Comparison of ENCODE assay signal across 17 cellular contexts in the genomic region with DNA sequence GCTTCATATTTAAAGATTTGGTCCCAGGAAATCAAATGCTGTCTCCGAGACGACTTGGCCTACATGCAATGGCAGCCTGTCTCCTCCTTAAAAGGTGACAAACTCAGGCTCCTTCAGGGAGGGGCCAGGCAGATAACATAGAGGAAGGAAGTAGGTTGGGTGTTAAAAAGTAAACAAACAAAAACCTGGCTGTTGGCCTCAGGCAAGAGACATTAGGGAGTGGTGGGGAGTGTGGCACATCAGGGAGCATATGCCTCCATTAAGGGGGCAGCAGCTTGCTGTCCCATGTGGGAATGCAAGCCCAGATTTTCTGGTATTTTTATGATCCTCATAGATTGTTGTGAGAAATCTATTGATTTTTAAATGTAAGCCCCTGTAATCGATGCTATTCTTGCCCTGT. TPM values are rescaled to one million over a fixed set of nuclear protein-coding genes. Genes with fewer than 3 reads are reported as not detected.
DNase-seq lines count a peak whose midpoint lies in the region; ATAC-seq, FAIRE-seq and TF ChIP-seq lines count a peak whose summit lies in the region.
"Had no signal": no experiment of that assay in that cellular context is flagged by ENCODE, and none has a peak within 500 bp of the region (broad histone marks: within the 10 kb centered on the region; RNA-seq: fewer than 3 reads in every experiment).

No MANE protein-coding gene starts in this region.

- no peaks in the 10 kb centered on the region for H3K9me3 ChIP-seq in GM23248 (ENCODE audit: low read depth)
- no peaks in the 10 kb centered on the region for H3K9me3 ChIP-seq in K562 (replicated peaks; ENCODE audit: control insufficient read depth, insufficient read depth, low read depth, low read length)
- no peaks in the 10 kb centered on the region for H3K9me3 ChIP-seq in mesenchymal stem cell (ENCODE audit: control insufficient read depth, low read length)
- H3K9me3 ChIP-seq in psoas muscle: no peaks in the 10 kb centered on the region
- H3K9me3 ChIP-seq in heart left ventricle: no peaks in the 10 kb centered on the region
- H3K9me3 ChIP-seq in right atrium auricular region: no peaks in the 10 kb centered on the region

- peak; percentile 59 for ATAC-seq in K562
- peak in 1 of 4 donors; percentile 34 for ATAC-seq in psoas muscle
- ATAC-seq in activated CD4-positive, alpha-beta T cell treated with anti-CD3 and anti-CD28 coated beads for 36 hours: no peak
- ATAC-seq in heart left ventricle: no peak
- ATAC-seq: CD8-positive, alpha-beta T cell; GM23338 had no signal

- H2AK5ac ChIP-seq in mesenchymal stem cell (ENCODE audit: low read length, severe bottlenecking): no peak overlapping the region

- H4K91ac ChIP-seq in mesenchymal stem cell (ENCODE audit: low read length): no peak overlapping the region

- H3K4ac ChIP-seq in mesenchymal stem cell (ENCODE audit: low read depth in 1 of 2, low read length in 2 of 2): no peak overlapping the region

- TF ChIP-seq CTCF in K562 (IDR thresholded peaks at IDR 0.05 in 2 of 3, conservative IDR thresholded peaks at IDR 0.05 in 1 of 3; ENCODE audit: insufficient read depth in 2 of 3, low read depth in 1 of 3, low read length in 3 of 3) (no peak), psoas muscle (IDR thresholded peaks at IDR 0.05) (no peak), heart left ventricle (IDR thresholded peaks at IDR 0.05) (no peak), right atrium auricular region (IDR thresholded peaks at IDR 0.05) (no peak)

- H3K4me3 Mint-ChIP-seq in activated CD4-positive, alpha-beta T cell treated with anti-CD3 and anti-CD28 coated beads for 36 hours: no peak overlapping the region
- H3K4me3 Mint-ChIP-seq: CD8-positive, alpha-beta T cell; GM23338 had no signal

- no peaks in the 10 kb centered on the region for H3K36me3 Mint-ChIP-seq in activated CD4-positive, alpha-beta T cell treated with anti-CD3 and anti-CD28 coated beads for 36 hours (ENCODE audit: low read depth)
- H3K36me3 Mint-ChIP-seq: CD8-positive, alpha-beta T cell had no signal

- H3K9ac ChIP-seq in GM23248 (no peak overlapping the region), K562 (ENCODE audit: insufficient read depth in 1 of 2, low read depth in 2 of 2, low read length in 2 of 2) (no peak overlapping the region), mesenchymal stem cell (ENCODE audit: low read length) (peak overlapping the region; percentile 50)

- H2BK120ac ChIP-seq in mesenchymal stem cell (ENCODE audit: low read depth, low read length): no peak overlapping the region

- no peak overlapping the region for H3K14ac ChIP-seq in mesenchymal stem cell (ENCODE audit: low read length in 2 of 2)

- no peak overlapping the region for H3K27ac Mint-ChIP-seq in activated CD4-positive, alpha-beta T cell treated with anti-CD3 and anti-CD28 coated beads for 36 hours
- H3K27ac Mint-ChIP-seq: CD8-positive, alpha-beta T cell; GM23338 had no signal

- H2BK5ac ChIP-seq in mesenchymal stem cell (ENCODE audit: low read depth, low read length, poor library complexity, severe bottlenecking): no peak overlapping the region

- H3K27me3 Mint-ChIP-seq in activated CD4-positive, alpha-beta T cell treated with anti-CD3 and anti-CD28 coated beads for 36 hours: no peaks in the 10 kb centered on the region

- 56 to 59% methylated on average over 3 of the region's 3 CpGs for WGBS in GM23248 (ENCODE audit: low coverage in 1 of 2, low lambda C conversion rate in 2 of 2, missing lambda C conversion rate in 2 of 2), 2 experiments
- 75% methylated on average over 3 of the region's 3 CpGs for WGBS in K562 (ENCODE audit: insufficient coverage, low coverage, missing lambda C conversion rate)
- 90% methylated on average over 3 of the region's 3 CpGs for WGBS in mesenchymal stem cell
- WGBS in psoas muscle, 3 donors: 45 to 49% (median 48%) methylated on average over 3 of the region's 3 CpGs
- WGBS in heart left ventricle, 4 donors: 63 to 85% (median 78%) methylated on average over 3 of the region's 3 CpGs

- H3K4me2 ChIP-seq in GM23248 (ENCODE audit: unreplicated experiment) (no peak overlapping the region), K562 (ENCODE audit: insufficient read depth, low read length) (no peak overlapping the region), mesenchymal stem cell (ENCODE audit: low read length, poor library complexity, severe bottlenecking) (no peak overlapping the region)
- H3K4me2 ChIP-seq: GM23338 had no signal

- in situ Hi-C loops in GM23248 (cut with MboI) (no loop called here), K562 (cut with MboI) (no loop called here)

- H4K20me1 ChIP-seq in GM23248 (ENCODE audit: insufficient read depth) (no peaks in the 10 kb centered on the region), K562 (replicated peaks; ENCODE audit: control insufficient read depth, insufficient read depth, low read length) (no peaks in the 10 kb centered on the region)

- no peak overlapping the region for H2BK15ac ChIP-seq in mesenchymal stem cell (ENCODE audit: low read depth, poor library complexity, severe bottlenecking)

- no peaks in the 10 kb centered on the region for H3K36me3 ChIP-seq in GM23248 (ENCODE audit: low read depth)
- H3K36me3 ChIP-seq in K562 (ENCODE audit: control insufficient read depth, insufficient read depth, low read length): no peaks in the 10 kb centered on the region
- no peaks in the 10 kb centered on the region for H3K36me3 ChIP-seq in mesenchymal stem cell (ENCODE audit: control insufficient read depth in 1 of 2, insufficient read depth in 2 of 2, low read depth in 1 of 2, low read length in 2 of 2)
- H3K36me3 ChIP-seq in psoas muscle (ENCODE audit: insufficient read depth in 1 of 2, low read depth in 1 of 2): peaks cover 0 to 3% of the 10 kb centered on the region in 2 donors
- H3K36me3 ChIP-seq in heart left ventricle: no peaks in the 10 kb centered on the region
- H3K36me3 ChIP-seq in right atrium auricular region: no peaks in the 10 kb centered on the region

- H3K27me3 ChIP-seq in GM23248 (replicated peaks; ENCODE audit: insufficient read depth) (no peaks in the 10 kb centered on the region), K562 (ENCODE audit: control insufficient read depth in 2 of 2, insufficient read depth in 2 of 2, low read length in 2 of 2) (no peaks in the 10 kb centered on the region), mesenchymal stem cell (ENCODE audit: control insufficient read depth in 1 of 2, insufficient read depth in 1 of 2, low read length in 2 of 2) (no peaks in the 10 kb centered on the region), psoas muscle (ENCODE audit: insufficient read depth in 3 of 3, low read length in 2 of 3) (no peaks in the 10 kb centered on the region), heart left ventricle (no peaks in the 10 kb centered on the region), right atrium auricular region (no peaks in the 10 kb centered on the region)

- no peak for TF ChIP-seq POLR2A in K562 (conservative IDR thresholded peaks at IDR 0.05)
- TF ChIP-seq POLR2A in heart left ventricle (IDR thresholded peaks at IDR 0.05): no peak

- H3K9me3 Mint-ChIP-seq in activated CD4-positive, alpha-beta T cell treated with anti-CD3 and anti-CD28 coated beads for 36 hours (ENCODE audit: low read depth): no peaks in the 10 kb centered on the region
- H3K9me3 Mint-ChIP-seq: CD8-positive, alpha-beta T cell; GM23338 had no signal

- H3K27ac ChIP-seq in GM23248 (peak overlapping the region; percentile 47; the same call in 1 of the 2 replicates), K562 (ENCODE audit: extremely low read depth, low read depth, low read length) (no peak overlapping the region), mesenchymal stem cell (ENCODE audit: low read length, poor library complexity, severe bottlenecking) (no peak overlapping the region), psoas muscle (peak overlapping the region; percentile 59), heart left ventricle (peak overlapping the region in 2 of 12 donors; percentile 36 to 52), right atrium auricular region (no peak overlapping the region)

- H3F3A ChIP-seq in GM23248 (ENCODE audit: insufficient read depth): no peaks in the 10 kb centered on the region

- CTCF ChIA-PET in K562 (lab: Yijun Ruan, JAX; ENCODE audit: low intra/inter-chr PET ratio): no interaction called here
- CTCF ChIA-PET in activated CD4-positive, alpha-beta T cell treated with anti-CD3 and anti-CD28 coated beads for 36 hours (lab: Charles Lee): interaction anchor here (0.7 to 1.4 kb wide), 3 partner anchors 13 to 819 kb away, joined by 3 to 4 read pairs (median 4); a partner anchor contains a TSS

- BruUV-seq in K562 (replicated peaks; lab: Mats Ljungman, UMichigan): no TSS peak

- no peak for DNase-seq in GM23248
- DNase-seq in K562 (ENCODE audit: extremely low read depth in 1 of 4, low spot score in 3 of 4): no peak
- no peak for DNase-seq in mesenchymal stem cell
- DNase-seq in psoas muscle: no peak
- DNase-seq in activated CD4-positive, alpha-beta T cell treated with anti-CD3 and anti-CD28 coated beads for 36 hours: no peak
- DNase-seq in heart left ventricle: no peak
- no peak for DNase-seq in activated CD4-positive, alpha-beta T cell treated with anti-CD3 and anti-CD28 coated beads, Interleukin-2, amount 50 U/mL, for 4 hours
- no peak for DNase-seq in right atrium auricular region (ENCODE audit: low spot score)
- DNase-seq: CD8-positive, alpha-beta T cell; DND-41; GDM1; NCI-H2081; NCI-H510A treated with DMSO at 0.1 percent for 48 hours; RPMI8226 had no signal

- TF ChIP-seq EP300 in K562 (IDR thresholded peaks at IDR 0.05; ENCODE audit: low read length): no peak

- H3K9me2 ChIP-seq in GM23248 (ENCODE audit: insufficient read depth): no peaks in the 10 kb centered on the region

- FAIRE-seq in K562 (lab: Jason Lieb, UNC): no peak
- FAIRE-seq: GM12892, GM19239 had no signal

- peak overlapping the region; percentile 87 for H2AFZ ChIP-seq in GM23248
- no peak overlapping the region for H2AFZ ChIP-seq in K562 (ENCODE audit: low read depth, low read length)
- no peak overlapping the region for H2AFZ ChIP-seq in mesenchymal stem cell (ENCODE audit: low read depth, low read length)

- intact Hi-C loops in K562 (cut with micrococcal nuclease): no loop called here
- intact Hi-C loops in psoas muscle (cut with DNase I): no loop called here
- intact Hi-C loops in activated CD4-positive, alpha-beta T cell treated with anti-CD3 and anti-CD28 coated beads for 36 hours (cut with DNase I, micrococcal nuclease): no loop called here
- intact Hi-C loops in heart left ventricle (cut with DNase I): no loop called here

- H3K79me2 ChIP-seq in GM23248 (ENCODE audit: insufficient read depth) (no peaks in the 10 kb centered on the region), K562 (ENCODE audit: control insufficient read depth, insufficient read depth, low read length) (no peaks in the 10 kb centered on the region)

- H3K79me1 ChIP-seq in mesenchymal stem cell (replicated peaks; ENCODE audit: low read length, poor library complexity, severe bottlenecking): no peaks in the 10 kb centered on the region

- no peak overlapping the region for H3K18ac ChIP-seq in mesenchymal stem cell (ENCODE audit: low read depth in 1 of 2, low read length in 2 of 2)

- TF ChIP-seq RAD21 in K562 (CRISPR knock-in tag; conservative IDR thresholded peaks at IDR 0.05 in 1 of 2, IDR thresholded peaks at IDR 0.05 in 1 of 2): no peak

- H3K23ac ChIP-seq in mesenchymal stem cell (ENCODE audit: low read length in 2 of 2): no peak overlapping the region

- no peak overlapping the region for H2BK12ac ChIP-seq in mesenchymal stem cell (ENCODE audit: low read length in 2 of 2)

- no peaks in the 10 kb centered on the region for H3K4me1 Mint-ChIP-seq in activated CD4-positive, alpha-beta T cell treated with anti-CD3 and anti-CD28 coated beads for 36 hours

- peaks cover 10% of the 10 kb centered on the region; the same call in 1 of the 2 replicates for H3K4me1 ChIP-seq in GM23248 (ENCODE audit: insufficient read depth)
- H3K4me1 ChIP-seq in K562 (replicated peaks in 1 of 2; ENCODE audit: control insufficient read depth in 2 of 2, insufficient read depth in 2 of 2, low read length in 2 of 2): peaks cover 0 to 7% of the 10 kb centered on the region in 2 experiments; a peak in 2 of 5 replicates
- H3K4me1 ChIP-seq in mesenchymal stem cell (ENCODE audit: control insufficient read depth, insufficient read depth, low read depth, low read length): peaks cover 1% of the 10 kb centered on the region
- peaks cover 13% of the 10 kb centered on the region for H3K4me1 ChIP-seq in psoas muscle
- peaks cover 0 to 20% (median 0%) of the 10 kb centered on the region in 12 donors for H3K4me1 ChIP-seq in heart left ventricle
- no peaks in the 10 kb centered on the region for H3K4me1 ChIP-seq in right atrium auricular region

- H4K8ac ChIP-seq in mesenchymal stem cell (ENCODE audit: low read length): no peak overlapping the region

- no peak overlapping the region for H3K4me3 ChIP-seq in GM23248
- no peak overlapping the region for H3K4me3 ChIP-seq in K562
- H3K4me3 ChIP-seq in mesenchymal stem cell (ENCODE audit: insufficient read depth in 1 of 2, low read depth in 1 of 2, low read length in 2 of 2): no peak overlapping the region
- no peak overlapping the region for H3K4me3 ChIP-seq in psoas muscle
- H3K4me3 ChIP-seq in heart left ventricle: no peak overlapping the region
- H3K4me3 ChIP-seq in right atrium auricular region: no peak overlapping the region
- H3K4me3 ChIP-seq: GM23338 had no signal

- POLR2A ChIA-PET in K562 (lab: Yijun Ruan, JAX): interaction anchor here (0.9 to 2.0 kb wide), 2 partner anchors 9 to 11 kb away, joined by 4 to 6 read pairs; no protein-coding TSS in a partner anchor
- POLR2A ChIA-PET in activated CD4-positive, alpha-beta T cell treated with anti-CD3 and anti-CD28 coated beads for 36 hours (lab: Charles Lee): no interaction called here

- no peaks in the 10 kb centered on the region for H3K9me1 ChIP-seq in K562 (ENCODE audit: control insufficient read depth, insufficient read depth, low read length)

RNA-seq across cellular contexts. Expression of gene SAMD8, which starts 48.6 kb away (rescaled TPM):
- 30.5 and 31.5 TPM in 2 replicates for total RNA-seq in GM23248 (2014; rRNA removed; shearing (Covaris generic))
- 16.8 and 16.9 TPM in 2 replicates for polyA plus RNA-seq in GM23248 (2016; fragmentation: Nextera tagmentation; extraction: Ambion mirVana)
- 32.4 and 44.3 TPM in 2 replicates for total RNA-seq in K562 (2011; cell fraction: chromatin; rRNA removed; ENCODE audit: low replicate concordance)
- total RNA-seq in K562 (2011; cell fraction: nucleolus; rRNA removed): 9.3 and 10.0 TPM in 2 replicates
- total RNA-seq in K562 (2011; cell fraction: nucleoplasm; rRNA removed): 15.6 and 26.2 TPM in 2 replicates
- total RNA-seq in K562 (2014; rRNA removed): 4.6 and 6.2 TPM in 2 replicates
- 8.8 and 10.5 TPM in 2 replicates for total RNA-seq in K562 (2014; rRNA removed; fragmentation: Illumina TruSeq; extraction: Trizol)
- total RNA-seq in K562 (2015; rRNA removed; fragmentation: Illumina TruSeq; extraction: Trizol): 7.9 and 8.2 TPM in 2 replicates
- total RNA-seq in K562 (2021): 7.2 and 7.6 TPM in 2 replicates
- polyA plus RNA-seq in K562 (2011; rRNA removed): 16.1 and 16.7 TPM in 2 replicates
- 7.1 and 15.1 TPM in 2 replicates for polyA plus RNA-seq in K562 (2011; cell fraction: cytosol; rRNA removed)
- polyA plus RNA-seq in K562 (2011; cell fraction: nucleus; rRNA removed): 5.7 and 7.9 TPM in 2 replicates
- polyA plus RNA-seq in K562 (2012): 3.2 and 5.0 TPM in 2 replicates
- 5.4 and 6.2 TPM in 2 replicates for polyA plus RNA-seq in K562 (2014; fragmentation: Illumina TruSeq; extraction: Trizol)
- 1 to 10 TPM; 2.7 to 2.8 TPM for polyA plus RNA-seq in K562 (2014; fragmentation: Nextera tagmentation; extraction: Ambion mirVana)
- 5.5 and 5.7 TPM in 2 replicates for polyA plus RNA-seq in K562 (2014; rRNA removed)
- polyA minus RNA-seq in K562 (2011; rRNA and poly(A)+ RNA removed): 28.0 and 29.4 TPM in 2 replicates
- 6.9 and 9.4 TPM in 2 replicates for polyA minus RNA-seq in K562 (2011; cell fraction: cytosol; rRNA and poly(A)+ RNA removed)
- 3.5 and 9.0 TPM in 2 replicates for polyA minus RNA-seq in K562 (2011; cell fraction: nucleus; rRNA and poly(A)+ RNA removed)
- polyA plus RNA-seq in mesenchymal stem cell (2013, experiment 1 of 2): 12.8 TPM
- polyA plus RNA-seq in mesenchymal stem cell (2013, experiment 2 of 2): 13.2 TPM
- total RNA-seq in psoas muscle: 10 to 100 TPM; 30.0 to 44.2 (median 35.7) TPM
- 10 to 100 TPM; 10.8 to 40.3 (median 21.3) TPM for polyA plus RNA-seq in psoas muscle
- 10 to 100 TPM; 20.5 to 20.9 TPM for total RNA-seq in activated CD4-positive, alpha-beta T cell treated with anti-CD3 and anti-CD28 coated beads for 36 hours
- total RNA-seq in heart left ventricle: 10 to 100 TPM; 19.4 to 43.0 (median 25.1) TPM
- 10 to 100 TPM in 1 of 2 donors, 1 to 10 TPM in 1; 7.5 to 10.1 TPM for polyA plus RNA-seq in heart left ventricle
- total RNA-seq in right atrium auricular region: 10 to 100 TPM; 24.7 to 26.3 TPM

Comparison
In these comparisons a context has a peak if more than half of its experiments do, and no peak if none do; other contexts are left out.
1. H3K27ac ChIP-seq: peak in GM23248 (single experiment) and psoas muscle (single experiment); none in K562 (single experiment), mesenchymal stem cell (single experiment) and right atrium auricular region (0 of 2).